1 cellular context compared by ENCODE assay signal in genomic region chr5:65989115-65989514, GRCh38.
TF ChIP-seq lines count a peak whose summit lies in the region.

No MANE protein-coding gene starts in this region.

TF ChIP-seq in IMR-90, 13 proteins besides CTCF, POLR2A, EP300 and RAD21 (continued from another document):
- TF ChIP-seq, protein P1, sequence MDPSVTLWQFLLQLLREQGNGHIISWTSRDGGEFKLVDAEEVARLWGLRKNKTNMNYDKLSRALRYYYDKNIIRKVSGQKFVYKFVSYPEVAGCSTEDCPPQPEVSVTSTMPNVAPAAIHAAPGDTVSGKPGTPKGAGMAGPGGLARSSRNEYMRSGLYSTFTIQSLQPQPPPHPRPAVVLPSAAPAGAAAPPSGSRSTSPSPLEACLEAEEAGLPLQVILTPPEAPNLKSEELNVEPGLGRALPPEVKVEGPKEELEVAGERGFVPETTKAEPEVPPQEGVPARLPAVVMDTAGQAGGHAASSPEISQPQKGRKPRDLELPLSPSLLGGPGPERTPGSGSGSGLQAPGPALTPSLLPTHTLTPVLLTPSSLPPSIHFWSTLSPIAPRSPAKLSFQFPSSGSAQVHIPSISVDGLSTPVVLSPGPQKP (IDR thresholded peaks at IDR 0.05; ENCODE audit: borderline replicate concordance, low read depth, low read length): no peak
TF ChIP-seq in IMR-90: peak in this region for 1.
